Comparison of ENCODE assay signal across 1 cellular context in genomic region chr7:116800594-116800993, GRCh38.
TF ChIP-seq lines count a peak whose summit lies in the region.

No MANE protein-coding gene starts in this region.

TF ChIP-seq in SK-N-SH, 30 proteins besides CTCF, POLR2A, EP300 and RAD21:
- no peak for TF ChIP-seq ELF1 (IDR thresholded peaks at IDR 0.05)
- no peak for TF ChIP-seq NRF1 (IDR thresholded peaks at IDR 0.05; ENCODE audit: low read depth, low read length)
- TF ChIP-seq GATA2 (CRISPR knock-in tag; IDR thresholded peaks at IDR 0.05) = no peak
- no peak for TF ChIP-seq PBX3 (IDR thresholded peaks at IDR 0.05)
- TF ChIP-seq USF2 (IDR thresholded peaks at IDR 0.05; ENCODE audit: borderline replicate concordance, low read depth, low read length) = no peak
- TF ChIP-seq TCF12 (IDR thresholded peaks at IDR 0.05) = no peak
- no peak for TF ChIP-seq FOXM1 (IDR thresholded peaks at IDR 0.05; ENCODE audit: low read depth)
TF ChIP-seq in SK-N-SH: peak in this region for 0.
